10 cellular contexts compared by ENCODE assay signal in the genomic region with DNA sequence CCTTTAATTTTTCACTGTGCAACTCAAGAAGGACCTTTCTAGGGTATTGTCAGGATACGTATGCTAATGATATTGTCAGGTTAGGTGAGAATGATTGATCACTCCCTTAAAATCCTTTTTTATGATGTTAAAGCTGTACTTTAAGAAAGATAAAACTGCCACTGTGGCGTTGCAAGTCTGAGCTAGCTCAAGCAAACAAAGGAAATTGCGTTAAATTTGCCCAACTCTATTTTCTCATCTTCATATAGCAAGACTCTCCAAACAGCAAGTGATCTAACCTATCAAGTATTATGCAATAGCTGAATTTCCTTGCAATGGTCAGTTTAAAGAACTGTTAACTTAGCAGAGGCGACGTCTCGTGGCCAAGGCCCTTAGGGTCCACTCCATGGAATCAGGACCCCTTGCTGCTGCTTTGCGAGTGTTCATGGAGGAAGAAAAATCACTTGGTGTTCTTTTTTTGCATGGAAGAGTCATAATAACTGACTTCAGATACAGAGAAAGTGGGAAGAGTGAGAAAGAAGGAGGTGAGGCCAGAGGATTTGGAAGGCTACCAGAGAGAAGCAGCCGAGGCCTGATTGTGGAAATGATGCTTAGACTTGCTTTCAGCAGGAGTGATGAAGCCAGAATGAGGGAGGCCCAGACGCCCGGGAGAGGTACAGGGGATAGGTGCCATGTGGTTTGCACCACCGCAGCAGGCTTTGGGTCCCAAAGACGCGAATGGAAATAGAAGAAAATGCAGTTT. TPM values are rescaled to one million over a fixed set of nuclear protein-coding genes. Genes with fewer than 3 reads are reported as not detected.
A peak's percentile ranks its signal among the peaks of the same experiment; 100 is the strongest.
DNase-seq lines count a peak whose midpoint lies in the region; ATAC-seq and TF ChIP-seq lines count a peak whose summit lies in the region.
"Had no signal": no experiment of that assay in that cellular context is flagged by ENCODE, and none has a peak within 500 bp of the region (broad histone marks: within the 10 kb centered on the region; RNA-seq: fewer than 3 reads in every experiment).

No MANE protein-coding gene starts in this region.

- POLR2A ChIA-PET in activated naive CD8-positive, alpha-beta T cell treated with anti-CD3 and anti-CD28 coated beads, Interleukin-2, amount 10 ng/mL, durations not matched to agents 7 days and 5 days (lab: Charles Lee), result no interaction called here

- H3K9ac ChIP-seq in HUES48 (ENCODE audit: low read depth, low read length), result no peak overlapping the region

- H3K36me3 ChIP-seq in DOHH2 (ENCODE audit: control insufficient read depth, low read length), result peaks cover 13% of the 10 kb centered on the region
- no peaks in the 10 kb centered on the region for H3K36me3 ChIP-seq in HUES48 (ENCODE audit: control insufficient read depth, insufficient read depth, low read length)
- H3K36me3 ChIP-seq in tibial nerve, result no peaks in the 10 kb centered on the region

- no peak for TF ChIP-seq EP300 in tibial nerve (IDR thresholded peaks at IDR 0.05)

- H3K4me2 ChIP-seq in DOHH2 (ENCODE audit: low read length), result peak overlapping the region; percentile 84

- intact Hi-C loops in natural killer cell (cut with micrococcal nuclease), result loop anchor here (2.0 to 10.0 kb wide), 4 partner anchors 15 to 313 kb away; a partner anchor contains a TSS

- peak overlapping the region; percentile 97 for H3K4me3 Mint-ChIP-seq in activated naive CD8-positive, alpha-beta T cell treated with anti-CD3 and anti-CD28 coated beads, Interleukin-2, amount 10 ng/mL, durations not matched to agents 7 days and 5 days
- H3K4me3 Mint-ChIP-seq in natural killer cell, result peak overlapping the region; percentile 85

- peaks cover 24% of the 10 kb centered on the region for H4K20me1 ChIP-seq in DOHH2 (ENCODE audit: control insufficient read depth, insufficient read depth, low read depth, low read length)

- H3K9me3 ChIP-seq in DOHH2 (ENCODE audit: control insufficient read depth, insufficient read depth, low read length) (no peaks in the 10 kb centered on the region), HUES48 (ENCODE audit: control insufficient read depth, insufficient read depth, low read length) (no peaks in the 10 kb centered on the region), tibial nerve (no peaks in the 10 kb centered on the region)

- DNase-seq in activated naive CD8-positive, alpha-beta T cell treated with anti-CD3 and anti-CD28 coated beads, Interleukin-2, amount 10 ng/mL, durations not matched to agents 7 days and 5 days, result no peak
- no peak for DNase-seq in natural killer cell
- DNase-seq in LoVo (ENCODE audit: low spot score), result no peak
- no peak for DNase-seq in tibial nerve (ENCODE audit: low spot score in 2 of 2)
- DNase-seq in NCI-H2227 treated with DMSO at 0.1 percent for 48 hours (lab: John Stamatoyannopoulos, UW), result no peak
- DNase-seq: cortex of kidney, left cardiac atrium, NCI-H1092 treated with DMSO at 0.1 percent for 48 hours had no signal

- H3K4me1 Mint-ChIP-seq in activated naive CD8-positive, alpha-beta T cell treated with anti-CD3 and anti-CD28 coated beads, Interleukin-2, amount 10 ng/mL, durations not matched to agents 7 days and 5 days, result peaks cover 36% of the 10 kb centered on the region
- peaks cover 36 to 49% of the 10 kb centered on the region in 2 donors for H3K4me1 Mint-ChIP-seq in natural killer cell

- H3K27me3 Mint-ChIP-seq in activated naive CD8-positive, alpha-beta T cell treated with anti-CD3 and anti-CD28 coated beads, Interleukin-2, amount 10 ng/mL, durations not matched to agents 7 days and 5 days, result no peaks in the 10 kb centered on the region
- no peaks in the 10 kb centered on the region for H3K27me3 Mint-ChIP-seq in natural killer cell (ENCODE audit: low read depth in 2 of 2)

- H3F3A ChIP-seq in DOHH2 (ENCODE audit: control insufficient read depth, insufficient read depth), result peaks cover 13% of the 10 kb centered on the region

- H3K4me3 ChIP-seq in DOHH2 (ENCODE audit: low read length) (peak overlapping the region; percentile 89), HUES48 (ENCODE audit: low read depth, low read length) (peak overlapping the region; percentile 11; the same call in 1 of the 2 replicates), tibial nerve (no peak overlapping the region)

- no peak for ATAC-seq in activated naive CD8-positive, alpha-beta T cell treated with anti-CD3 and anti-CD28 coated beads, Interleukin-2, amount 10 ng/mL, durations not matched to agents 7 days and 5 days (ENCODE audit: low read depth)
- no peak for ATAC-seq in natural killer cell
- ATAC-seq: left cardiac atrium had no signal

- WGBS in tibial nerve, 2 donors, result 80 to 83% methylated on average over 13 of the region's 13 CpGs

- H3K27ac ChIP-seq in DOHH2 (ENCODE audit: low read depth, low read length), result no peak overlapping the region
- no peak overlapping the region for H3K27ac ChIP-seq in HUES48 (ENCODE audit: low read depth, low read length)
- no peak overlapping the region for H3K27ac ChIP-seq in tibial nerve

- peak overlapping the region; percentile 27 for H3K27ac Mint-ChIP-seq in activated naive CD8-positive, alpha-beta T cell treated with anti-CD3 and anti-CD28 coated beads, Interleukin-2, amount 10 ng/mL, durations not matched to agents 7 days and 5 days
- peak overlapping the region; percentile 1 to 84 for H3K27ac Mint-ChIP-seq in natural killer cell

- no peak for TF ChIP-seq POLR2A in tibial nerve (IDR thresholded peaks at IDR 0.05)

- no peaks in the 10 kb centered on the region for H3K9me3 Mint-ChIP-seq in activated naive CD8-positive, alpha-beta T cell treated with anti-CD3 and anti-CD28 coated beads, Interleukin-2, amount 10 ng/mL, durations not matched to agents 7 days and 5 days
- H3K9me3 Mint-ChIP-seq in natural killer cell, result no peaks in the 10 kb centered on the region

- H3K27me3 ChIP-seq in DOHH2 (ENCODE audit: control insufficient read depth, low read length), result no peaks in the 10 kb centered on the region
- peaks cover 17% of the 10 kb centered on the region for H3K27me3 ChIP-seq in HUES48 (ENCODE audit: control insufficient read depth, insufficient read depth, low read length)
- H3K27me3 ChIP-seq in tibial nerve, result no peaks in the 10 kb centered on the region

- H3K9me2 ChIP-seq in DOHH2 (replicated peaks; ENCODE audit: control insufficient read depth, low read length), result no peaks in the 10 kb centered on the region

- H3K4me1 ChIP-seq in DOHH2 (ENCODE audit: control insufficient read depth, low read length) (peaks cover 41% of the 10 kb centered on the region), HUES48 (ENCODE audit: control insufficient read depth, insufficient read depth, low read length) (peaks cover 24% of the 10 kb centered on the region), tibial nerve (peaks cover 0 to 27% (median 16%) of the 10 kb centered on the region in 4 donors)

- TF ChIP-seq CTCF in DOHH2 (IDR thresholded peaks at IDR 0.05; ENCODE audit: low read depth, low read length, poor library complexity, severe bottlenecking), result no peak
- TF ChIP-seq CTCF in natural killer cell (IDR thresholded peaks at IDR 0.05), result no peak
- TF ChIP-seq CTCF in tibial nerve (IDR thresholded peaks at IDR 0.05), result no peak

- H3K79me2 ChIP-seq in DOHH2 (ENCODE audit: control insufficient read depth, low read length), result peaks cover 67% of the 10 kb centered on the region

- peaks cover 8% of the 10 kb centered on the region for H3K36me3 Mint-ChIP-seq in activated naive CD8-positive, alpha-beta T cell treated with anti-CD3 and anti-CD28 coated beads, Interleukin-2, amount 10 ng/mL, durations not matched to agents 7 days and 5 days
- no peaks in the 10 kb centered on the region for H3K36me3 Mint-ChIP-seq in natural killer cell

RNA-seq across cellular contexts. Expression of a gene that starts 2.5 kb away (rescaled TPM):
- total RNA-seq in activated naive CD8-positive, alpha-beta T cell treated with anti-CD3 and anti-CD28 coated beads, Interleukin-2, amount 10 ng/mL, durations not matched to agents 7 days and 5 days, result 10 to 100 TPM; 31.1 to 32.9 TPM
- 10 to 100 TPM; 21.0 to 31.6 (median 23.5) TPM for total RNA-seq in natural killer cell
- 10 to 100 TPM in 2 of 4 donors, 1 to 10 TPM in 2; 4.8 to 20.7 (median 13.4) TPM for total RNA-seq in tibial nerve

Comparison
In these comparisons a context has a peak if more than half of its experiments do, and no peak if none do; other contexts are left out.
1. H3K4me3 ChIP-seq: peak in DOHH2 (single experiment) and HUES48 (single experiment); none in tibial nerve (0 of 4).